Comparison of ENCODE assay signal across 1 cellular context in the genomic region with DNA sequence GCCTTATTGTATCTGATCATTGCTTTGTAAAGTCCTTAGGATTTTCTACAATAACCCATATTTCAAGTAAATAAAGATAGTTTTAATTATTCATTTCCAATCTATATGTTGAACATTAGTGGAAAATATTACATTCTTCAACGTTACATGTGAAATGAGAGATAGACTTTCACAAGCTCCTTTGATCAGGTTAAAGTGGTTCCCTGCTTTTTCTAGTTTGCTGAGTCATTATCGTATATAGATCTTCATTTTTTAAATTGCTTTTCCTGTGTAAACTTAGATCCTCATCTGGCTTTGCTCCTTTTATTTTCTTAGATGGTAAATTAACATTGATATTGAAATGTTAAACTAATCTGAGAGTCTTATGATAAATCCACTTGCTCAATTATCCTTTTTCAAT.
TF ChIP-seq lines count a peak whose summit lies in the region.

No MANE protein-coding gene starts in this region.

TF ChIP-seq in GM23338, 12 proteins besides CTCF, POLR2A, EP300 and RAD21 (continued from another document):
- TF ChIP-seq ZNF462 (CRISPR knock-in tag; IDR thresholded peaks at IDR 0.05) (no peak), POLR2AphosphoS5 (IDR thresholded peaks at IDR 0.05; ENCODE audit: low read depth) (no peak), CREB1 (CRISPR knock-in tag; IDR thresholded peaks at IDR 0.05; ENCODE audit: low read depth) (no peak)
- TF ChIP-seq, protein P1, sequence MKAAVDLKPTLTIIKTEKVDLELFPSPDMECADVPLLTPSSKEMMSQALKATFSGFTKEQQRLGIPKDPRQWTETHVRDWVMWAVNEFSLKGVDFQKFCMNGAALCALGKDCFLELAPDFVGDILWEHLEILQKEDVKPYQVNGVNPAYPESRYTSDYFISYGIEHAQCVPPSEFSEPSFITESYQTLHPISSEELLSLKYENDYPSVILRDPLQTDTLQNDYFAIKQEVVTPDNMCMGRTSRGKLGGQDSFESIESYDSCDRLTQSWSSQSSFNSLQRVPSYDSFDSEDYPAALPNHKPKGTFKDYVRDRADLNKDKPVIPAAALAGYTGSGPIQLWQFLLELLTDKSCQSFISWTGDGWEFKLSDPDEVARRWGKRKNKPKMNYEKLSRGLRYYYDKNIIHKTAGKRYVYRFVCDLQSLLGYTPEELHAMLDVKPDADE (IDR thresholded peaks at IDR 0.05), result no peak
